In the genomic region with DNA sequence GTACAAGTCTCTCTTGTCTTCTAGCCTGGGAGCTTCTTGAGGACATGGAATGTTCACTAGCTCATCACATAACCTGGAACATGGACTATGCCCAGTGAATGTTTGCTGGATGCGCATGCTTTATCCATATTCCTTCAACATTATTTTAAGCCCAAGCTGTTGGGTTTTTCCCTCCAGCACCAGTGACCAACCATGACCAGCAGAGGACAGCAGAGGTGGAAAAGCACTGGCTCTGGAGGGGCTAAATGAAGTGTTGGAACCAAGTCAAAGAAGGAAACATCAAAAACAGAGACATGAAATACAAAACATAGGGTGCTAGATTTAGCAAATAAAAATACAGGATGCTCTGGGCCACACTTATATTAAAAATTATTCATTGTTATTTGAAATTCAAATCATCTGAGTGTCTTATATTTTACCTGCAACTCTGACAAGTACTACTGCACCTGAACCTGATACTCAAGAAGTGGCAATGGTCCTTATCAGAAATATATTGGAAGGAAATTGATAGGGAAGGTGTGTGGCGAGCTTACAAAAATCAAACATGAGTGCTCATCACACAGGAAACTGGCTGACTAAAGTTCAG, we compare ENCODE assay signal across 8 cellular contexts. TPM values are rescaled to one million over a fixed set of nuclear protein-coding genes. Genes with fewer than 3 reads are reported as not detected.
DNase-seq lines count a peak whose midpoint lies in the region; TF ChIP-seq lines count a peak whose summit lies in the region.

No MANE protein-coding gene starts in this region.

- H3K4me1 Mint-ChIP-seq in T-helper 2 cell treated with Interferon-gamma antibody and Interleukin-4, amounts not matched to agents 5 μg/mL and 100 μg/mL, for 36 hours (ENCODE audit: low read depth) = peaks cover 37% of the 10 kb centered on the region

- no peaks in the 10 kb centered on the region for H3F3A ChIP-seq in MM.1S (ENCODE audit: insufficient read depth, low read length)

- no peaks in the 10 kb centered on the region for H3K27me3 Mint-ChIP-seq in T-helper 2 cell treated with Interferon-gamma antibody and Interleukin-4, amounts not matched to agents 5 μg/mL and 100 μg/mL, for 36 hours (ENCODE audit: low read depth)

- peaks cover 12% of the 10 kb centered on the region for H3K9me3 Mint-ChIP-seq in T-helper 2 cell treated with Interferon-gamma antibody and Interleukin-4, amounts not matched to agents 5 μg/mL and 100 μg/mL, for 36 hours

- H3K4me3 ChIP-seq in MM.1S (ENCODE audit: low read length) = no peak overlapping the region
- no peak overlapping the region for H3K4me3 ChIP-seq in hepatocyte

- no peak overlapping the region for H3K4me2 ChIP-seq in MM.1S (ENCODE audit: low read depth, low read length)
- H3K4me2 ChIP-seq in hepatocyte = no peak overlapping the region

- H3K36me3 Mint-ChIP-seq in T-helper 2 cell treated with Interferon-gamma antibody and Interleukin-4, amounts not matched to agents 5 μg/mL and 100 μg/mL, for 36 hours (ENCODE audit: low read depth) = peaks cover 9% of the 10 kb centered on the region

- no peak overlapping the region for H3K27ac Mint-ChIP-seq in T-helper 2 cell treated with Interferon-gamma antibody and Interleukin-4, amounts not matched to agents 5 μg/mL and 100 μg/mL, for 36 hours

- H3K9ac ChIP-seq in MM.1S (ENCODE audit: low read length) = no peak overlapping the region

- H4K20me1 ChIP-seq in MM.1S (ENCODE audit: insufficient read depth, low read length) = no peaks in the 10 kb centered on the region
- no peaks in the 10 kb centered on the region for H4K20me1 ChIP-seq in hepatocyte (ENCODE audit: insufficient read depth, poor library complexity, severe bottlenecking)

- H3K9me2 ChIP-seq in MM.1S (replicated peaks; ENCODE audit: insufficient read depth, low read length) = no peaks in the 10 kb centered on the region
- no peaks in the 10 kb centered on the region for H3K9me2 ChIP-seq in hepatocyte (replicated peaks; ENCODE audit: insufficient read depth)

- H3K27me3 ChIP-seq in MM.1S (replicated peaks; ENCODE audit: insufficient read depth, low read length) = no peaks in the 10 kb centered on the region
- H3K27me3 ChIP-seq in hepatocyte = peaks cover 3% of the 10 kb centered on the region

- no peaks in the 10 kb centered on the region for H3K9me3 ChIP-seq in MM.1S (replicated peaks; ENCODE audit: insufficient read depth, low read length)
- no peaks in the 10 kb centered on the region for H3K9me3 ChIP-seq in hepatocyte (ENCODE audit: low read depth)

- WGBS in hepatocyte (ENCODE audit: low lambda C conversion rate, missing lambda C conversion rate) = 89% methylated on average over 2 of the region's 2 CpGs

- H2AFZ ChIP-seq in MM.1S (ENCODE audit: low read length) (no peak overlapping the region), hepatocyte (no peak overlapping the region)

- H3K79me2 ChIP-seq in MM.1S (ENCODE audit: low read length) (no peaks in the 10 kb centered on the region), hepatocyte (no peaks in the 10 kb centered on the region)

- H3K4me1 ChIP-seq in MM.1S (ENCODE audit: low read length) (no peaks in the 10 kb centered on the region), hepatocyte (ENCODE audit: insufficient read depth) (no peaks in the 10 kb centered on the region)

- no peak overlapping the region for H3K27ac ChIP-seq in MM.1S (ENCODE audit: low read length)
- no peak overlapping the region for H3K27ac ChIP-seq in hepatocyte

- no peak overlapping the region for H3K4me3 Mint-ChIP-seq in T-helper 2 cell treated with Interferon-gamma antibody and Interleukin-4, amounts not matched to agents 5 μg/mL and 100 μg/mL, for 36 hours

- H3K36me3 ChIP-seq in MM.1S (replicated peaks; ENCODE audit: insufficient read depth, low read length) = no peaks in the 10 kb centered on the region
- no peaks in the 10 kb centered on the region for H3K36me3 ChIP-seq in hepatocyte (replicated peaks; ENCODE audit: insufficient read depth, low read depth)

- peak; percentile 65 for TF ChIP-seq CTCF in MM.1S (IDR thresholded peaks at IDR 0.05; ENCODE audit: low read length)
- peak; percentile 59 for TF ChIP-seq CTCF in hepatocyte (IDR thresholded peaks at IDR 0.05; ENCODE audit: poor library complexity)

- DNase-seq in T-helper 2 cell (peak in 3 of 5 experiments; percentile 22 to 63 (median 26)), MM.1S (no peak), activated T-helper 1 cell treated with Interleukin-2 at 50 U/mL for 16 hours (ENCODE audit: low read depth) (peak; percentile 27), hepatocyte (ENCODE audit: low spot score) (peak; percentile 46), islet precursor cell (no peak), NCI-H345 (lab: John Stamatoyannopoulos, UW) (no peak), NCI-H1436 (lab: John Stamatoyannopoulos, UW) (no peak)
- no peak for DNase-seq in T-helper 2 cell treated with Interferon-gamma antibody and Interleukin-4, amounts not matched to agents 5 μg/mL and 100 μg/mL, for 36 hours (ENCODE audit: low spot score)

RNA-seq across cellular contexts. Expression of gene HELB, which starts 23.1 kb away (rescaled TPM):
- total RNA-seq in hepatocyte = 4.6 and 5.8 TPM in 2 replicates
- 1.5 and 2.3 TPM in 2 replicates for polyA plus RNA-seq in hepatocyte

Comparison
In these comparisons a context has a peak if more than half of its experiments do, and no peak if none do; other contexts are left out.
1. DNase-seq: peak in T-helper 2 cell (3 of 5), activated T-helper 1 cell treated with Interleukin-2 at 50 U/mL for 16 hours (single experiment) and hepatocyte (single experiment); none in T-helper 2 cell treated with Interferon-gamma antibody and Interleukin-4, amounts not matched to agents 5 μg/mL and 100 μg/mL, for 36 hours (single experiment), MM.1S (single experiment), islet precursor cell (single experiment), NCI-H345 (single experiment) and NCI-H1436 (single experiment).